2 cellular contexts compared by ENCODE assay signal in genomic region chr10:80496555-80497172, GRCh38.
TF ChIP-seq lines count a peak whose summit lies in the region.

No MANE protein-coding gene starts in this region.

TF ChIP-seq in HepG2, 621 proteins besides CTCF, POLR2A, EP300 and RAD21:
- TF ChIP-seq ZBTB7B (CRISPR knock-in tag; IDR thresholded peaks at IDR 0.05) (no peak), ZNF160 (CRISPR knock-in tag; IDR thresholded peaks at IDR 0.05) (peak; percentile 99)

TF ChIP-seq in GM12878, 131 proteins besides CTCF, POLR2A, EP300 and RAD21:
- no peak for TF ChIP-seq IKZF1 (conservative IDR thresholded peaks at IDR 0.05)
- peak; percentile 85; the same call in 1 of the 2 replicates for TF ChIP-seq CBX5 (IDR thresholded peaks at IDR 0.05; ENCODE audit: low read depth)
- TF ChIP-seq SMAD5 (IDR thresholded peaks at IDR 0.05; ENCODE audit: low read depth) = no peak
